2 cellular contexts compared by ENCODE assay signal in the genomic region with DNA sequence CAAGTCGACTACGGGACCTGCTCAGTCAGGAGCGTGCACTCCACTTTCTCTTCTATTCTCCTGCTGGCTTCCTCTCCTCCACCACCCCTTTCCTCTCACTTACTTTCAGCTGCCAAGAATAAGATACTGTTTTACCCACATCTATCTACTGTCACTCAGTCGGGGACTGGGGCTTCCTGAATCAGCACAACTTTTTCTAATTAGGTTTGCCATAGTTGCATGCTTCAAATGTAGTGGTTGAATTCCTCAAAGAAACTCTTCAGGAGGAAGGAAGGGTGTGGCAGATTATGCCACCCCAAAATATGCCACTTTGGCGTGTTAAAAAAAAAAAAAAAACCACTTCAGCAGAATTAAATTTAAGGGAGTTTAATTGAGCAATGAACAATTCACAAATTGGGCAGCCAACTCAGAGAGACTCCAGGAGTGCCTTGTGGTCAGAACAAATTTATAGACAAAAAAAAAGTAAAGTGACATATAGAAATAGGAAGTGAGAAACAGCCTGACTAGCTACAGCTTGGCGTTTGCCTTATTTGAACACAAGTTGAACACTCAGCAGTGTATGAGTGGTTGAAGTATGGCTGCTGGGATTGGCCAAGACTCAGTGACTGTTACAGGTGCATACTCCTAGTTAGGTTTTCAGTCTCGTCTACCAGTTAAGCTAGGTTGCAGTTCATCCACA.
TF ChIP-seq lines count a peak whose summit lies in the region.

No MANE protein-coding gene starts in this region.

TF ChIP-seq in SK-N-SH, 30 proteins besides CTCF, POLR2A, EP300 and RAD21 (continued from another document):
- TF ChIP-seq, protein P1, sequence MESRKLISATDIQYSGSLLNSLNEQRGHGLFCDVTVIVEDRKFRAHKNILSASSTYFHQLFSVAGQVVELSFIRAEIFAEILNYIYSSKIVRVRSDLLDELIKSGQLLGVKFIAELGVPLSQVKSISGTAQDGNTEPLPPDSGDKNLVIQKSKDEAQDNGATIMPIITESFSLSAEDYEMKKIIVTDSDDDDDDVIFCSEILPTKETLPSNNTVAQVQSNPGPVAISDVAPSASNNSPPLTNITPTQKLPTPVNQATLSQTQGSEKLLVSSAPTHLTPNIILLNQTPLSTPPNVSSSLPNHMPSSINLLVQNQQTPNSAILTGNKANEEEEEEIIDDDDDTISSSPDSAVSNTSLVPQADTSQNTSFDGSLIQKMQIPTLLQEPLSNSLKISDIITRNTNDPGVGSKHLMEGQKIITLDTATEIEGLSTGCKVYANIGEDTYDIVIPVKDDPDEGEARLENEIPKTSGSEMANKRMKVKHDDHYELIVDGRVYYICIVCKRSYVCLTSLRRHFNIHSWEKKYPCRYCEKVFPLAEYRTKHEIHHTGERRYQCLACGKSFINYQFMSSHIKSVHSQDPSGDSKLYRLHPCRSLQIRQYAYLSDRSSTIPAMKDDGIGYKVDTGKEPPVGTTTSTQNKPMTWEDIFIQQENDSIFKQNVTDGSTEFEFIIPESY (IDR thresholded peaks at IDR 0.05; ENCODE audit: borderline replicate concordance, low read depth), result no peak
- TF ChIP-seq RFX5 (IDR thresholded peaks at IDR 0.05; ENCODE audit: low read length) (no peak), SIN3A (IDR thresholded peaks at IDR 0.05; ENCODE audit: borderline replicate concordance, low read depth, low read length) (no peak)

TF ChIP-seq in HEK293T, 16 proteins besides CTCF, POLR2A, EP300 and RAD21 (continued from another document):
- TF ChIP-seq, protein P2, sequence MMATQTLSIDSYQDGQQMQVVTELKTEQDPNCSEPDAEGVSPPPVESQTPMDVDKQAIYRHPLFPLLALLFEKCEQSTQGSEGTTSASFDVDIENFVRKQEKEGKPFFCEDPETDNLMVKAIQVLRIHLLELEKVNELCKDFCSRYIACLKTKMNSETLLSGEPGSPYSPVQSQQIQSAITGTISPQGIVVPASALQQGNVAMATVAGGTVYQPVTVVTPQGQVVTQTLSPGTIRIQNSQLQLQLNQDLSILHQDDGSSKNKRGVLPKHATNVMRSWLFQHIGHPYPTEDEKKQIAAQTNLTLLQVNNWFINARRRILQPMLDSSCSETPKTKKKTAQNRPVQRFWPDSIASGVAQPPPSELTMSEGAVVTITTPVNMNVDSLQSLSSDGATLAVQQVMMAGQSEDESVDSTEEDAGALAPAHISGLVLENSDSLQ (IDR thresholded peaks at IDR 0.05), result no peak
- TF ChIP-seq HDGF (IDR thresholded peaks at IDR 0.05; ENCODE audit: borderline replicate concordance) (no peak), ZNF384 (IDR thresholded peaks at IDR 0.05) (no peak), L3MBTL2 (conservative IDR thresholded peaks at IDR 0.05) (no peak), FOXM1 (IDR thresholded peaks at IDR 0.05; ENCODE audit: borderline replicate concordance) (no peak), ARNT (IDR thresholded peaks at IDR 0.05) (no peak), CTBP1 (IDR thresholded peaks at IDR 0.05; ENCODE audit: borderline replicate concordance) (no peak)
